Comparison of ENCODE assay signal across 19 cellular contexts in genomic region chr21:17759546-17760178, GRCh38. TPM values are rescaled to one million over a fixed set of nuclear protein-coding genes. Genes with fewer than 3 reads are reported as not detected.
DNase-seq lines count a peak whose midpoint lies in the region; ATAC-seq and TF ChIP-seq lines count a peak whose summit lies in the region.
"Had no signal": no experiment of that assay in that cellular context is flagged by ENCODE, and none has a peak within 500 bp of the region (broad histone marks: within the 10 kb centered on the region; RNA-seq: fewer than 3 reads in every experiment).

No MANE protein-coding gene starts in this region.

- H3K4ac ChIP-seq in mesenchymal stem cell (ENCODE audit: low read depth in 1 of 2, low read length in 2 of 2), result peak overlapping the region in 1 of 2 experiments; percentile 49

- TF ChIP-seq EP300 in sigmoid colon (IDR thresholded peaks at IDR 0.05), result no peak

- H3K4me1 ChIP-seq in Loucy (ENCODE audit: insufficient read depth, low read length, poor library complexity, severe bottlenecking) (peaks cover 5% of the 10 kb centered on the region), mesenchymal stem cell (ENCODE audit: control insufficient read depth, insufficient read depth, low read depth, low read length) (no peaks in the 10 kb centered on the region), sigmoid colon (no peaks in the 10 kb centered on the region)
- no peaks in the 10 kb centered on the region for H3K4me1 ChIP-seq in effector memory CD4-positive, alpha-beta T cell (ENCODE audit: control insufficient read depth, insufficient read depth, low read length, poor library complexity, severe bottlenecking)
- H3K4me1 ChIP-seq: BE2C, HAP-1 had no signal

- H3K79me2 ChIP-seq in Loucy (ENCODE audit: insufficient read depth, low read length), result no peaks in the 10 kb centered on the region

- no peak for TF ChIP-seq POLR2A in sigmoid colon (IDR thresholded peaks at IDR 0.05)

- no peaks in the 10 kb centered on the region for H3K9me2 ChIP-seq in Loucy (replicated peaks; ENCODE audit: low read depth, low read length)

- H3K9ac ChIP-seq in Loucy (ENCODE audit: low read depth, low read length, poor library complexity, severe bottlenecking), result no peak overlapping the region
- H3K9ac ChIP-seq in mesenchymal stem cell (ENCODE audit: low read length), result no peak overlapping the region

- no peaks in the 10 kb centered on the region for H3K79me1 ChIP-seq in mesenchymal stem cell (replicated peaks; ENCODE audit: low read length, poor library complexity, severe bottlenecking)

- H3K27me3 ChIP-seq in Loucy (ENCODE audit: insufficient read depth, low read length, poor library complexity, severe bottlenecking) (no peaks in the 10 kb centered on the region), mesenchymal stem cell (ENCODE audit: control insufficient read depth in 1 of 2, insufficient read depth in 1 of 2, low read length in 2 of 2) (no peaks in the 10 kb centered on the region), sigmoid colon (no peaks in the 10 kb centered on the region)
- no peaks in the 10 kb centered on the region for H3K27me3 ChIP-seq in effector memory CD4-positive, alpha-beta T cell (replicated peaks; ENCODE audit: control insufficient read depth, insufficient read depth, low read length, poor library complexity, severe bottlenecking)
- H3K27me3 ChIP-seq: BE2C had no signal

- H3K14ac ChIP-seq in mesenchymal stem cell (ENCODE audit: low read length in 2 of 2), result no peak overlapping the region

- H4K91ac ChIP-seq in mesenchymal stem cell (ENCODE audit: low read length), result no peak overlapping the region

- 0% methylated on average over 2 of the region's 4 CpGs for WGBS in mesenchymal stem cell
- 73 to 75% methylated on average over 4 of the region's 4 CpGs for WGBS in sigmoid colon, 2 donors

- intact Hi-C loops in sigmoid colon (cut with DNase I), result no loop called here

- H2BK5ac ChIP-seq in mesenchymal stem cell (ENCODE audit: low read depth, low read length, poor library complexity, severe bottlenecking), result no peak overlapping the region

- DNase-seq in astrocyte of the spinal cord (ENCODE audit: low read depth, low spot score), result peak; percentile 17
- DNase-seq in mesenchymal stem cell, result peak; percentile 63
- DNase-seq in DMS114 treated with DMSO at 0.1 percent for 48 hours (lab: John Stamatoyannopoulos, UW; ENCODE audit: unreplicated experiment), result no peak
- DNase-seq in sigmoid colon, result no peak
- DNase-seq in effector memory CD4-positive, alpha-beta T cell, result no peak
- DNase-seq: ACHN; BE2C; C1 segment of cervical spinal cord; CD4-positive, CD25-positive, alpha-beta regulatory T cell; CD8-positive, alpha-beta memory T cell; COR-L47; DMS 273 treated with DMSO at 0.1 percent for 48 hours; DMS79; GF-D8; IMR-90; KBM-7 had no signal

- H2AFZ ChIP-seq in Loucy (ENCODE audit: low read length) (peak overlapping the region; percentile 42), mesenchymal stem cell (ENCODE audit: low read depth, low read length) (no peak overlapping the region)

- H3K27ac ChIP-seq in mesenchymal stem cell (ENCODE audit: low read length, poor library complexity, severe bottlenecking) (no peak overlapping the region), sigmoid colon (no peak overlapping the region)
- H3K27ac ChIP-seq in effector memory CD4-positive, alpha-beta T cell (ENCODE audit: insufficient read depth, low read length, poor library complexity, severe bottlenecking), result no peak overlapping the region

- no peak overlapping the region for H2AK5ac ChIP-seq in mesenchymal stem cell (ENCODE audit: low read length, severe bottlenecking)

- H3K4me3 ChIP-seq in Loucy (ENCODE audit: low read length, poor library complexity, severe bottlenecking) (no peak overlapping the region), astrocyte of the spinal cord (ENCODE audit: low read depth, low read length) (no peak overlapping the region), mesenchymal stem cell (ENCODE audit: insufficient read depth in 1 of 2, low read depth in 1 of 2, low read length in 2 of 2) (no peak overlapping the region), sigmoid colon (no peak overlapping the region)
- H3K4me3 ChIP-seq in effector memory CD4-positive, alpha-beta T cell (ENCODE audit: insufficient read depth, low read depth, low read length, poor library complexity, severe bottlenecking), result no peak overlapping the region
- H3K4me3 ChIP-seq: HAP-1 had no signal

- no peaks in the 10 kb centered on the region for H3F3A ChIP-seq in Loucy (ENCODE audit: low read depth)

- no peak for ATAC-seq in HG03175 (IDR thresholded peaks at IDR 0.05; ENCODE audit: unreplicated experiment)

- no peak overlapping the region for H2BK12ac ChIP-seq in mesenchymal stem cell (ENCODE audit: low read length in 2 of 2)

- in situ Hi-C loops in astrocyte of the spinal cord (cut with HindIII; ENCODE audit: low sequenced_read_pairs), result no loop called here

- no peak overlapping the region for H3K23ac ChIP-seq in mesenchymal stem cell (ENCODE audit: low read length in 2 of 2)

- H3K4me2 ChIP-seq in Loucy (ENCODE audit: low read depth, low read length, poor library complexity, severe bottlenecking) (no peak overlapping the region), mesenchymal stem cell (ENCODE audit: low read length, poor library complexity, severe bottlenecking) (no peak overlapping the region)

- no peaks in the 10 kb centered on the region for H4K20me1 ChIP-seq in Loucy (ENCODE audit: insufficient read depth, low read length, poor library complexity, severe bottlenecking)

- H4K8ac ChIP-seq in mesenchymal stem cell (ENCODE audit: low read length), result no peak overlapping the region

- no peak overlapping the region for H2BK120ac ChIP-seq in mesenchymal stem cell (ENCODE audit: low read depth, low read length)

- H3K18ac ChIP-seq in mesenchymal stem cell (ENCODE audit: low read depth in 1 of 2, low read length in 2 of 2), result no peak overlapping the region

- no peak overlapping the region for H2BK15ac ChIP-seq in mesenchymal stem cell (ENCODE audit: low read depth, poor library complexity, severe bottlenecking)

- H3K36me3 ChIP-seq in Loucy (ENCODE audit: insufficient read depth, low read length) (no peaks in the 10 kb centered on the region), mesenchymal stem cell (ENCODE audit: control insufficient read depth in 1 of 2, insufficient read depth in 2 of 2, low read depth in 1 of 2, low read length in 2 of 2) (no peaks in the 10 kb centered on the region), sigmoid colon (no peaks in the 10 kb centered on the region)
- H3K36me3 ChIP-seq in effector memory CD4-positive, alpha-beta T cell (ENCODE audit: control insufficient read depth, insufficient read depth, low read length), result no peaks in the 10 kb centered on the region
- H3K36me3 ChIP-seq: BE2C, HAP-1 had no signal

- no peaks in the 10 kb centered on the region for H3K9me3 ChIP-seq in Loucy (ENCODE audit: insufficient read depth, low read depth, low read length)
- H3K9me3 ChIP-seq in mesenchymal stem cell (ENCODE audit: control insufficient read depth, low read length), result no peaks in the 10 kb centered on the region
- H3K9me3 ChIP-seq in sigmoid colon, result no peaks in the 10 kb centered on the region
- no peaks in the 10 kb centered on the region for H3K9me3 ChIP-seq in effector memory CD4-positive, alpha-beta T cell (ENCODE audit: control insufficient read depth, low read length)
- H3K9me3 ChIP-seq: BE2C, HAP-1 had no signal

- TF ChIP-seq CTCF in Loucy (conservative IDR thresholded peaks at IDR 0.05; ENCODE audit: low read length) (no peak), astrocyte of the spinal cord (IDR thresholded peaks at IDR 0.05; ENCODE audit: low read depth, low read length) (no peak), sigmoid colon (IDR thresholded peaks at IDR 0.05) (no peak)

RNA-seq across cellular contexts. Expression of gene C21orf91, which starts 59.5 kb away (rescaled TPM):
- polyA plus RNA-seq in mesenchymal stem cell (2013, experiment 1 of 2), result 20.5 TPM
- polyA plus RNA-seq in mesenchymal stem cell (2013, experiment 2 of 2), result 21.6 TPM
- 10 to 100 TPM in 2 of 4 donors, 1 to 10 TPM in 2; 6.4 to 12.8 (median 8.4) TPM for total RNA-seq in sigmoid colon
- polyA plus RNA-seq in sigmoid colon, result 1 to 10 TPM; 2.4 to 3.8 (median 2.8) TPM

Comparison
In these comparisons a context has a peak if more than half of its experiments do, and no peak if none do; other contexts are left out.
1. DNase-seq: peak in astrocyte of the spinal cord (single experiment) and mesenchymal stem cell (single experiment); none in DMS114 treated with DMSO at 0.1 percent for 48 hours (single experiment), sigmoid colon (single experiment) and effector memory CD4-positive, alpha-beta T cell (0 of 3).